23 cellular contexts compared by ENCODE assay signal in the genomic region with DNA sequence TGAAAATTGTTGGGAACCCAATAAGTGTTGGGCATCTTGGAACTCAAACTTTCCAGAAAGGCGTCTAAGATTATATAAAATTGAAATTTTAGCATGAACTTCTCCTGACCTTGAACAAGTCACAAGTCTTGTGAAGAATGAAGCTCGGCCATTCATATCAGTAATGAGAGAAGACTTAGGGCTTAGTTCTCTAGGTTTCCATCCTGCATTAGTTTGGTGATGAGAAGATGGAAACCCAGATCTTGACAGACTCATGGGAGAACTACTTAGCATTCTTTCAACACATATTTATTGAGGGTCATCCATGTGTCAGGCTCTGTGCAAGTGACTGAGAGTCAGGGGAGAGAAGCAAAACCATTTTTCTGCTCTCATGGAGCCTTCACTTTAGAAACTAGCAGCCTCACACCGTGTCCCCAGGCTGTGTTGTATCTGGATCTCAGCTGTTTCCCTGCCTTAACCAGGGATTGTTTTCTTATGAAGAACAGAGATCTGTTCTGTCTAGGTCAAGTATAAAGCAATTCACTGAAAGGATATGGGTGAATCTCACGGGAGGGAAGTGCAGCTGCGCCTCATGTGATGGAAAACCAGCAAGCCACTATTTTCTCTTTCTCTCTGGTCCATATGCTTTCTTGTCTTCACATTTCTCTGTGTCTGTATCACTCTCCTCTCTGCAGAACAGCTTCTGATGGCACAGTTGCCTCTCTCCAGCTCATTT. TPM values are rescaled to one million over a fixed set of nuclear protein-coding genes. Genes with fewer than 3 reads are reported as not detected.
DNase-seq lines count a peak whose midpoint lies in the region; ATAC-seq and TF ChIP-seq lines count a peak whose summit lies in the region.
"Had no signal": no experiment of that assay in that cellular context is flagged by ENCODE, and none has a peak within 500 bp of the region (broad histone marks: within the 10 kb centered on the region; RNA-seq: fewer than 3 reads in every experiment).

No MANE protein-coding gene starts in this region.

- CTCF ChIA-PET in GM10248 (lab: Yijun Ruan, JAX): interaction anchor here (0.7 to 2.0 kb wide), 7 partner anchors 9 to 44 kb away, joined by 3 to 7 read pairs (median 3); no protein-coding TSS in a partner anchor

- H3K9me3 ChIP-seq in parathyroid adenoma (ENCODE audit: control insufficient read depth, low read length): no peaks in the 10 kb centered on the region
- H3K9me3 ChIP-seq in right lobe of liver: no peaks in the 10 kb centered on the region
- H3K9me3 ChIP-seq: sigmoid colon, transverse colon had no signal

- TF ChIP-seq POLR2A in right lobe of liver (IDR thresholded peaks at IDR 0.05): no peak

- no peaks in the 10 kb centered on the region for H3K27me3 ChIP-seq in parathyroid adenoma (ENCODE audit: control insufficient read depth, insufficient read depth, low read length)
- H3K27me3 ChIP-seq in right lobe of liver: no peaks in the 10 kb centered on the region
- H3K27me3 ChIP-seq: brain microvascular endothelial cell, hepatocyte, sigmoid colon, transverse colon had no signal

- in situ Hi-C loops in G401 (cut with HindIII; ENCODE audit: low sequenced_read_pairs): no loop called here

- TF ChIP-seq CTCF in brain (conservative IDR thresholded peaks at IDR 0.05): no peak
- no peak for TF ChIP-seq CTCF in parathyroid adenoma (IDR thresholded peaks at IDR 0.05)
- TF ChIP-seq CTCF in GM10248 (IDR thresholded peaks at IDR 0.05; ENCODE audit: control extremely low read depth, extremely low read depth, low read depth, missing control alignments): no peak
- TF ChIP-seq CTCF in right lobe of liver (IDR thresholded peaks at IDR 0.05): no peak

- H3K9me3 Mint-ChIP-seq in brain: peaks cover 0 to 3% (median 0%) of the 10 kb centered on the region in 5 experiments
- H3K9me3 Mint-ChIP-seq: CD4-positive, CD25-positive, alpha-beta regulatory T cell; T-helper 1 cell treated with Interleukin-12 subunit alpha and Interleukin-12 subunit beta and Interleukin-4 antibody, amounts not matched to agents 30 μg/mL and 1 μg/mL, for 36 hours had no signal

- intact Hi-C loops in right lobe of liver (cut with DNase I): no loop called here

- DNase-seq in G401 (ENCODE audit: low spot score): peak; percentile 46
- DNase-seq in RPMI8226: no peak
- no peak for DNase-seq in HUDEP-2 (lab: John Stamatoyannopoulos, UW; ENCODE audit: unreplicated experiment in 76 of 76)
- DNase-seq in GM10248 (ENCODE audit: extremely low spot score): no peak
- DNase-seq in right lobe of liver: no peak
- DNase-seq: activated CD8-positive, alpha-beta memory T cell treated with anti-CD3 and anti-CD28 coated beads, Interleukin-2, amount 50 U/mL, for 48 hours; activated effector memory CD4-positive, alpha-beta T cell treated with anti-CD3 and anti-CD28 coated beads, Interleukin-2, amount 50 U/mL, for 16 hours; brain microvascular endothelial cell; CD4-positive, CD25-positive, alpha-beta regulatory T cell; cortex of kidney; DMS 273 treated with DMSO at 0.1 percent for 48 hours; NCI-H1694; NCI-H2171 treated with DMSO at 0.1 percent for 48 hours; SIG-M5; sigmoid colon; transverse colon had no signal

- no peaks in the 10 kb centered on the region for H3K79me2 ChIP-seq in parathyroid adenoma
- H3K79me2 ChIP-seq: hepatocyte had no signal

- H3K36me3 Mint-ChIP-seq in brain: peaks cover 9% of the 10 kb centered on the region
- H3K36me3 Mint-ChIP-seq: CD4-positive, CD25-positive, alpha-beta regulatory T cell had no signal

- WGBS in right lobe of liver (ENCODE audit: insufficient coverage, low coverage, low lambda C conversion rate, missing lambda C conversion rate): 91% methylated on average over 5 of the region's 5 CpGs

- H3K27ac ChIP-seq in parathyroid adenoma: peak overlapping the region; percentile 63
- no peak overlapping the region for H3K27ac ChIP-seq in right lobe of liver
- H3K27ac ChIP-seq: brain microvascular endothelial cell, hepatocyte, sigmoid colon, transverse colon had no signal

- no peak overlapping the region for H3K4me2 ChIP-seq in parathyroid adenoma (ENCODE audit: low read length)
- H3K4me2 ChIP-seq: hepatocyte had no signal

- no peaks in the 10 kb centered on the region for H3K36me3 ChIP-seq in parathyroid adenoma (ENCODE audit: control insufficient read depth, insufficient read depth, low read length)
- peaks cover 0 to 1% (median 0%) of the 10 kb centered on the region in 4 donors for H3K36me3 ChIP-seq in right lobe of liver
- H3K36me3 ChIP-seq: brain microvascular endothelial cell, sigmoid colon, transverse colon had no signal

- no peak overlapping the region for H3K9ac ChIP-seq in parathyroid adenoma

- H2AFZ ChIP-seq in parathyroid adenoma: peak overlapping the region; percentile 11
- H2AFZ ChIP-seq: hepatocyte had no signal

- peak overlapping the region in 4 of 5 experiments; percentile 4 to 41 (median 21) for H3K4me3 Mint-ChIP-seq in brain
- H3K4me3 Mint-ChIP-seq: CD4-positive, CD25-positive, alpha-beta regulatory T cell; T-helper 1 cell treated with Interleukin-12 subunit alpha and Interleukin-12 subunit beta and Interleukin-4 antibody, amounts not matched to agents 30 μg/mL and 1 μg/mL, for 36 hours had no signal

- peaks cover 55% of the 10 kb centered on the region for H3K4me1 Mint-ChIP-seq in brain
- H3K4me1 Mint-ChIP-seq: CD4-positive, CD25-positive, alpha-beta regulatory T cell had no signal

- H3K4me1 ChIP-seq in parathyroid adenoma (peaks cover 19% of the 10 kb centered on the region), right lobe of liver (peaks cover 0 to 6% (median 0%) of the 10 kb centered on the region in 4 donors)

- POLR2A ChIA-PET in GM10248 (lab: Yijun Ruan, JAX): no interaction called here

- H3K27ac Mint-ChIP-seq in brain: peak overlapping the region; percentile 5 to 87 (median 69)
- H3K27ac Mint-ChIP-seq: CD4-positive, CD25-positive, alpha-beta regulatory T cell; T-helper 1 cell treated with Interleukin-12 subunit alpha and Interleukin-12 subunit beta and Interleukin-4 antibody, amounts not matched to agents 30 μg/mL and 1 μg/mL, for 36 hours had no signal

- no peaks in the 10 kb centered on the region for H3K27me3 Mint-ChIP-seq in brain

- peak; percentile 55 for ATAC-seq in GM21723 (IDR thresholded peaks at IDR 0.05; ENCODE audit: unreplicated experiment)
- no peak for ATAC-seq in right lobe of liver
- ATAC-seq: K562 had no signal

- H3K4me3 ChIP-seq in parathyroid adenoma (ENCODE audit: low read depth, low read length) (no peak overlapping the region), right lobe of liver (no peak overlapping the region)
- H3K4me3 ChIP-seq: hepatocyte, K562, lung, sigmoid colon, transverse colon had no signal

RNA-seq across cellular contexts. Expression of a gene that starts 3.4 kb away (rescaled TPM):
- 7.5 and 14.3 TPM in 2 replicates for total RNA-seq in G401 (2014; rRNA removed; shearing (Covaris generic))
- 7.5 TPM for polyA plus RNA-seq in brain (ENCODE audit: insufficient read depth, low read depth, low replicate concordance)
- 1 to 10 TPM; 4.4 to 9.7 (median 6.1) TPM for total RNA-seq in right lobe of liver
